1 cellular context compared by ENCODE assay signal in the genomic region with DNA sequence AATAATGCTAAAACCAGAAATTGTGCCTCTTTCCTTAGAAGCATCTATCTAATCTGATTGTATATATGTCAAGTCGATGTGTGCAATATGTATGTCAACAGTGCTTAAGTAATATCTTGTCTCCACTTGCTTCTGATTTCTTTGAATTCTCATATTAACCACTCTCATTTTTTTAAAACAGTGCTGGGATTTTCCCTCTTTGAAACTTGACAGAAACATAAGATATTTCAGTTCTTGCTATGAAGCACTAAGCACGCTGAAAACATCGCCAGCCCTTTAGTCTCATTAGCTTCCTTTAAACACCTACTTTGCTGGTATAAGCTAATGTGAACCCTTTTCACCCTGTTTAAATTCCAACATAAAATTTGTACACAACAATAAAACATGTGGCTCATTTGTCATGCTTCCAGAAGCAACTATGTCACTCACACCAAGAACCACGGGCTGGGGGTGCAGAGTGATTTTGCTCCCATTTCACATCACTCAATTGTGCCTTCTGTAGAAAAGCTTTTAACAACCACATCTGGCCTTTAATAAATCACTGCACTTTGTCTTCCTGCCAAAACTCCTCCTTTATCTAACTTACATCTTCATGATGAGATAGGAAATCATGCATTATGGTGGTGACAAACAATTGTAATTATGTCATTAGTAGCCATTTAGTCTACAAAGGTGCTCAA.
TF ChIP-seq lines count a peak whose summit lies in the region.

No MANE protein-coding gene starts in this region.

TF ChIP-seq in SK-N-SH, 30 proteins besides CTCF, POLR2A, EP300 and RAD21 (continued from another document):
- TF ChIP-seq, protein P1, sequence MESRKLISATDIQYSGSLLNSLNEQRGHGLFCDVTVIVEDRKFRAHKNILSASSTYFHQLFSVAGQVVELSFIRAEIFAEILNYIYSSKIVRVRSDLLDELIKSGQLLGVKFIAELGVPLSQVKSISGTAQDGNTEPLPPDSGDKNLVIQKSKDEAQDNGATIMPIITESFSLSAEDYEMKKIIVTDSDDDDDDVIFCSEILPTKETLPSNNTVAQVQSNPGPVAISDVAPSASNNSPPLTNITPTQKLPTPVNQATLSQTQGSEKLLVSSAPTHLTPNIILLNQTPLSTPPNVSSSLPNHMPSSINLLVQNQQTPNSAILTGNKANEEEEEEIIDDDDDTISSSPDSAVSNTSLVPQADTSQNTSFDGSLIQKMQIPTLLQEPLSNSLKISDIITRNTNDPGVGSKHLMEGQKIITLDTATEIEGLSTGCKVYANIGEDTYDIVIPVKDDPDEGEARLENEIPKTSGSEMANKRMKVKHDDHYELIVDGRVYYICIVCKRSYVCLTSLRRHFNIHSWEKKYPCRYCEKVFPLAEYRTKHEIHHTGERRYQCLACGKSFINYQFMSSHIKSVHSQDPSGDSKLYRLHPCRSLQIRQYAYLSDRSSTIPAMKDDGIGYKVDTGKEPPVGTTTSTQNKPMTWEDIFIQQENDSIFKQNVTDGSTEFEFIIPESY (IDR thresholded peaks at IDR 0.05; ENCODE audit: borderline replicate concordance, low read depth): no peak
- TF ChIP-seq, protein P2, sequence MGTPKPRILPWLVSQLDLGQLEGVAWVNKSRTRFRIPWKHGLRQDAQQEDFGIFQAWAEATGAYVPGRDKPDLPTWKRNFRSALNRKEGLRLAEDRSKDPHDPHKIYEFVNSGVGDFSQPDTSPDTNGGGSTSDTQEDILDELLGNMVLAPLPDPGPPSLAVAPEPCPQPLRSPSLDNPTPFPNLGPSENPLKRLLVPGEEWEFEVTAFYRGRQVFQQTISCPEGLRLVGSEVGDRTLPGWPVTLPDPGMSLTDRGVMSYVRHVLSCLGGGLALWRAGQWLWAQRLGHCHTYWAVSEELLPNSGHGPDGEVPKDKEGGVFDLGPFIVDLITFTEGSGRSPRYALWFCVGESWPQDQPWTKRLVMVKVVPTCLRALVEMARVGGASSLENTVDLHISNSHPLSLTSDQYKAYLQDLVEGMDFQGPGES (IDR thresholded peaks at IDR 0.05; ENCODE audit: low read depth, low read length): no peak
- TF ChIP-seq RCOR1 (IDR thresholded peaks at IDR 0.05; ENCODE audit: low read length): peak; percentile 86
- no peak for TF ChIP-seq TEAD4 (IDR thresholded peaks at IDR 0.05; ENCODE audit: borderline replicate concordance, insufficient read depth)
- TF ChIP-seq, protein P3, sequence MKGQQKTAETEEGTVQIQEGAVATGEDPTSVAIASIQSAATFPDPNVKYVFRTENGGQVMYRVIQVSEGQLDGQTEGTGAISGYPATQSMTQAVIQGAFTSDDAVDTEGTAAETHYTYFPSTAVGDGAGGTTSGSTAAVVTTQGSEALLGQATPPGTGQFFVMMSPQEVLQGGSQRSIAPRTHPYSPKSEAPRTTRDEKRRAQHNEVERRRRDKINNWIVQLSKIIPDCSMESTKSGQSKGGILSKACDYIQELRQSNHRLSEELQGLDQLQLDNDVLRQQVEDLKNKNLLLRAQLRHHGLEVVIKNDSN (IDR thresholded peaks at IDR 0.05; ENCODE audit: borderline replicate concordance, low read depth): no peak
- 0 out of 2 replicates have a peak, but pooled peaks have one; percentile 5 for TF ChIP-seq SMC3 (IDR thresholded peaks at IDR 0.05; ENCODE audit: low read depth, low read length)
- TF ChIP-seq TAF1 (IDR thresholded peaks at IDR 0.05; ENCODE audit: borderline replicate concordance, low read depth, low read length): no peak
- TF ChIP-seq RXRA (IDR thresholded peaks at IDR 0.05; ENCODE audit: borderline replicate concordance, low read depth): no peak
- TF ChIP-seq, protein P4, sequence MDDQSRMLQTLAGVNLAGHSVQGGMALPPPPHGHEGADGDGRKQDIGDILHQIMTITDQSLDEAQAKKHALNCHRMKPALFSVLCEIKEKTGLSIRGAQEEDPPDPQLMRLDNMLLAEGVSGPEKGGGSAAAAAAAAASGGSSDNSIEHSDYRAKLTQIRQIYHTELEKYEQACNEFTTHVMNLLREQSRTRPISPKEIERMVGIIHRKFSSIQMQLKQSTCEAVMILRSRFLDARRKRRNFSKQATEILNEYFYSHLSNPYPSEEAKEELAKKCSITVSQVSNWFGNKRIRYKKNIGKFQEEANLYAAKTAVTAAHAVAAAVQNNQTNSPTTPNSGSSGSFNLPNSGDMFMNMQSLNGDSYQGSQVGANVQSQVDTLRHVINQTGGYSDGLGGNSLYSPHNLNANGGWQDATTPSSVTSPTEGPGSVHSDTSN (IDR thresholded peaks at IDR 0.05): peak; percentile 78
- no peak for TF ChIP-seq EZH2phosphoT487 (IDR thresholded peaks at IDR 0.05; ENCODE audit: borderline replicate concordance, low read depth)
- no peak for TF ChIP-seq RFX5 (IDR thresholded peaks at IDR 0.05; ENCODE audit: low read length)
- TF ChIP-seq SIN3A (IDR thresholded peaks at IDR 0.05; ENCODE audit: borderline replicate concordance, low read depth, low read length): no peak
- peak; percentile 66 for TF ChIP-seq NFIC (IDR thresholded peaks at IDR 0.05; ENCODE audit: borderline replicate concordance)
- TF ChIP-seq POLR2AphosphoS5 (IDR thresholded peaks at IDR 0.05; ENCODE audit: low read depth, low read length): no peak; the same call in 1 of the 2 replicates
- TF ChIP-seq MXI1 (IDR thresholded peaks at IDR 0.05; ENCODE audit: low read depth, low read length): peak; percentile 72
- TF ChIP-seq ELF1 (IDR thresholded peaks at IDR 0.05): no peak
- TF ChIP-seq MEF2A (IDR thresholded peaks at IDR 0.05; ENCODE audit: borderline replicate concordance, low read depth): no peak
- no peak for TF ChIP-seq YY1 (IDR thresholded peaks at IDR 0.05; ENCODE audit: low read depth)
- peak; percentile 20 for TF ChIP-seq CHD2 (IDR thresholded peaks at IDR 0.05; ENCODE audit: low read length, partially characterized antibody)
- TF ChIP-seq, protein P5, sequence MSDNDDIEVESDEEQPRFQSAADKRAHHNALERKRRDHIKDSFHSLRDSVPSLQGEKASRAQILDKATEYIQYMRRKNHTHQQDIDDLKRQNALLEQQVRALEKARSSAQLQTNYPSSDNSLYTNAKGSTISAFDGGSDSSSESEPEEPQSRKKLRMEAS (IDR thresholded peaks at IDR 0.05; ENCODE audit: low read depth): no peak
- no peak for TF ChIP-seq NRF1 (IDR thresholded peaks at IDR 0.05; ENCODE audit: low read depth, low read length)
- peak; percentile 82 for TF ChIP-seq TCF12 (IDR thresholded peaks at IDR 0.05)
- TF ChIP-seq FOXM1 (IDR thresholded peaks at IDR 0.05; ENCODE audit: low read depth): no peak
- TF ChIP-seq GABPA (IDR thresholded peaks at IDR 0.05; ENCODE audit: low read depth): no peak
